16 cellular contexts compared by ENCODE assay signal in genomic region chr1:116175621-116176020, GRCh38.
"Had no signal": no experiment of that assay in that cellular context is flagged by ENCODE, and none has a peak within 500 bp of the region (broad histone marks: within the 10 kb centered on the region; RNA-seq: fewer than 3 reads in every experiment).

No MANE protein-coding gene starts in this region.

- H3K4me1 ChIP-seq: breast epithelium, right atrium auricular region, suprapubic skin, uterus had no signal

- H3K27ac Mint-ChIP-seq: activated naive CD4-positive, alpha-beta T cell treated with anti-CD3 and anti-CD28 coated beads, Interleukin-2, amount 50 U/mL, for 24 hours; naive thymus-derived CD8-positive, alpha-beta T cell; stimulated activated naive CD8-positive, alpha-beta T cell treated with anti-CD3 and anti-CD28 coated beads, Interleukin-15, Interleukin-2, amounts not matched to agents 100 ng/mL and 50 ng/mL, for 24 hours had no signal

- H3K36me3 ChIP-seq: breast epithelium, prostate gland, right atrium auricular region, suprapubic skin, transverse colon, uterus had no signal

- H3K9me3 Mint-ChIP-seq: activated naive CD4-positive, alpha-beta T cell treated with anti-CD3 and anti-CD28 coated beads, Interleukin-2, amount 50 U/mL, for 24 hours; naive thymus-derived CD8-positive, alpha-beta T cell; stimulated activated naive CD8-positive, alpha-beta T cell treated with anti-CD3 and anti-CD28 coated beads, Interleukin-15, Interleukin-2, amounts not matched to agents 100 ng/mL and 50 ng/mL, for 24 hours had no signal

- H3K4me3 Mint-ChIP-seq: activated naive CD4-positive, alpha-beta T cell treated with anti-CD3 and anti-CD28 coated beads, Interleukin-2, amount 50 U/mL, for 24 hours; naive thymus-derived CD8-positive, alpha-beta T cell; stimulated activated naive CD8-positive, alpha-beta T cell treated with anti-CD3 and anti-CD28 coated beads, Interleukin-15, Interleukin-2, amounts not matched to agents 100 ng/mL and 50 ng/mL, for 24 hours had no signal

- ATAC-seq: left ventricle myocardium superior; naive thymus-derived CD8-positive, alpha-beta T cell had no signal

- H3K4me3 ChIP-seq: breast epithelium, prostate gland, right atrium auricular region, suprapubic skin, transverse colon, uterus had no signal

- H3K9me3 ChIP-seq: breast epithelium, prostate gland, right atrium auricular region, suprapubic skin, transverse colon, uterus had no signal

- H3K27me3 ChIP-seq: breast epithelium, right atrium auricular region, suprapubic skin, transverse colon, uterus had no signal

- H3K27ac ChIP-seq: breast epithelium, epithelial cell of prostate, prostate gland, right atrium auricular region, suprapubic skin, transverse colon, uterus had no signal

- H3K4me1 Mint-ChIP-seq: activated naive CD4-positive, alpha-beta T cell treated with anti-CD3 and anti-CD28 coated beads, Interleukin-2, amount 50 U/mL, for 24 hours; naive thymus-derived CD8-positive, alpha-beta T cell had no signal

- DNase-seq: activated CD4-positive, alpha-beta T cell treated with anti-CD3 and anti-CD28 coated beads, Interleukin-2, amount 50 U/mL, for 4 hours; activated gamma-delta T cell; foreskin fibroblast; left ventricle myocardium superior; mesendoderm; naive thymus-derived CD8-positive, alpha-beta T cell; stimulated activated CD4-positive, alpha-beta T cell treated with anti-CD3 and anti-CD28 coated beads, Interleukin-2, amount 100 ng/mL, for 24 hours; transverse colon; uterus had no signal

- H3K36me3 Mint-ChIP-seq: activated naive CD4-positive, alpha-beta T cell treated with anti-CD3 and anti-CD28 coated beads, Interleukin-2, amount 50 U/mL, for 24 hours; naive thymus-derived CD8-positive, alpha-beta T cell had no signal

- H3K27me3 Mint-ChIP-seq: activated naive CD4-positive, alpha-beta T cell treated with anti-CD3 and anti-CD28 coated beads, Interleukin-2, amount 50 U/mL, for 24 hours; stimulated activated naive CD8-positive, alpha-beta T cell treated with anti-CD3 and anti-CD28 coated beads, Interleukin-15, Interleukin-2, amounts not matched to agents 100 ng/mL and 50 ng/mL, for 24 hours had no signal
